In the genomic region with DNA sequence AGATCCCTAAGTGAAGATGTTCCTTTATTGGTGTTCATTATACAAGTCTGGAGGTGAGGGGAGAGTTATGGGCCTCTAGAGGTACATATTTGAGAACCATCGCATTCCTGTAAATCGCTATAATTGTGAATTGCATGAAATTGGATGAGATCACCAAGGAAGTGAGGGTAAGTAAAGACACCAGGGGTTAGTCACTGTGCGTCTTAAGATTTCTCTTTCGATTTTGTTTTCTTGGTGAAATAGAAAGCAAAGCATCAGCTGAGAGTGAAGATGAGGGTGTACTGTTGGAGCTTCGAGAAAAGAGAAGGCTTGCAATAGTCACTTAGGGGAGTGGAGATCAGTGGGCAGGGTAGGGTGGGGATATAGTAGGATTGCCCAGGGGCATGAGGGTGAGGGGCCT, we compare ENCODE assay signal across 11 cellular contexts.
A peak's percentile ranks its signal among the peaks of the same experiment; 100 is the strongest.
DNase-seq lines count a peak whose midpoint lies in the region; ATAC-seq and TF ChIP-seq lines count a peak whose summit lies in the region.
"Had no signal": no experiment of that assay in that cellular context is flagged by ENCODE, and none has a peak within 500 bp of the region (broad histone marks: within the 10 kb centered on the region; RNA-seq: fewer than 3 reads in every experiment).

No MANE protein-coding gene starts in this region.

- POLR2A ChIA-PET in activated naive CD8-positive, alpha-beta T cell treated with anti-CD3 and anti-CD28 coated beads, Interleukin-2, amount 10 ng/mL, durations not matched to agents 7 days and 5 days (lab: Charles Lee), result no interaction called here

- H3K36me3 Mint-ChIP-seq in activated naive CD4-positive, alpha-beta T cell treated with anti-CD3 and anti-CD28 coated beads for 36 hours (ENCODE audit: low read depth), result no peaks in the 10 kb centered on the region
- peaks cover 1% of the 10 kb centered on the region for H3K36me3 Mint-ChIP-seq in activated naive CD8-positive, alpha-beta T cell treated with anti-CD3 and anti-CD28 coated beads, Interleukin-2, amount 10 ng/mL, durations not matched to agents 7 days and 5 days

- no peaks in the 10 kb centered on the region for H3K27me3 Mint-ChIP-seq in activated naive CD4-positive, alpha-beta T cell treated with anti-CD3 and anti-CD28 coated beads for 36 hours (ENCODE audit: low read depth)
- H3K27me3 Mint-ChIP-seq in activated naive CD8-positive, alpha-beta T cell treated with anti-CD3 and anti-CD28 coated beads, Interleukin-2, amount 10 ng/mL, durations not matched to agents 7 days and 5 days, result peaks cover 2% of the 10 kb centered on the region

- no peak for TF ChIP-seq CTCF in lower leg skin (IDR thresholded peaks at IDR 0.05)

- intact Hi-C loops in activated naive CD4-positive, alpha-beta T cell treated with anti-CD3 and anti-CD28 coated beads for 36 hours (cut with micrococcal nuclease), result loop anchor here (1.0 to 5.0 kb wide), 9 partner anchors 50 to 985 kb away; a partner anchor contains a TSS
- intact Hi-C loops in lower leg skin (cut with DNase I; ENCODE audit: low total_unique reads) (loop anchor here (10.0 kb wide), 1 partner anchor 132 kb away; no protein-coding TSS in a partner anchor), posterior cingulate gyrus (cut with DNase I) (loop anchor here (10.0 kb wide), 1 partner anchor 82 kb away; a partner anchor contains a TSS)

- DNase-seq in activated naive CD4-positive, alpha-beta T cell treated with anti-CD3 and anti-CD28 coated beads for 36 hours, result no peak
- no peak for DNase-seq in activated naive CD4-positive, alpha-beta T cell (lab: John Stamatoyannopoulos, UW)
- DNase-seq in activated naive CD8-positive, alpha-beta T cell treated with anti-CD3 and anti-CD28 coated beads, Interleukin-2, amount 10 ng/mL, durations not matched to agents 7 days and 5 days, result no peak
- no peak for DNase-seq in stimulated activated naive CD8-positive, alpha-beta T cell treated with anti-CD3 and anti-CD28 coated beads, Interleukin-15, Interleukin-2, amounts not matched to agents 100 U/mL and 50 U/mL, for 24 hours
- DNase-seq in lower leg skin (ENCODE audit: low spot score in 2 of 2) (no peak), posterior cingulate gyrus (no peak)
- no peak for DNase-seq in stimulated activated CD8-positive, alpha-beta memory T cell treated with anti-CD3 and anti-CD28 coated beads, Interleukin-4, amount 100 ng/mL, for 48 hours
- DNase-seq: NCI-H526, nephron progenitor cell, SK-N-SH had no signal

- H3K4me3 Mint-ChIP-seq in activated naive CD4-positive, alpha-beta T cell treated with anti-CD3 and anti-CD28 coated beads for 36 hours, result no peak overlapping the region
- peak overlapping the region; percentile 13 for H3K4me3 Mint-ChIP-seq in activated naive CD8-positive, alpha-beta T cell treated with anti-CD3 and anti-CD28 coated beads, Interleukin-2, amount 10 ng/mL, durations not matched to agents 7 days and 5 days
- H3K4me3 Mint-ChIP-seq: nephron progenitor cell had no signal

- no peak overlapping the region for H3K4me3 ChIP-seq in lower leg skin (ENCODE audit: low read depth, poor library complexity, severe bottlenecking)

- TF ChIP-seq POLR2A in lower leg skin (IDR thresholded peaks at IDR 0.05), result no peak

- WGBS in lower leg skin, 2 donors, result 88 to 90% methylated on average over 5 of the region's 5 CpGs

- peak; percentile 51 for ATAC-seq in HG03354 (IDR thresholded peaks at IDR 0.05; ENCODE audit: poor library complexity, severe bottlenecking, unreplicated experiment)
- ATAC-seq in activated naive CD8-positive, alpha-beta T cell treated with anti-CD3 and anti-CD28 coated beads, Interleukin-2, amount 10 ng/mL, durations not matched to agents 7 days and 5 days (ENCODE audit: low read depth), result peak; percentile 79
- ATAC-seq in stimulated activated naive CD8-positive, alpha-beta T cell treated with anti-CD3 and anti-CD28 coated beads, Interleukin-15, Interleukin-2, amounts not matched to agents 100 U/mL and 50 U/mL, for 24 hours, result peak; percentile 75

- CTCF ChIA-PET in activated naive CD4-positive, alpha-beta T cell treated with anti-CD3 and anti-CD28 coated beads for 36 hours (lab: Charles Lee), result interaction anchor here (0.6 to 3.0 kb wide), 5 partner anchors 143 to 248 kb away, joined by 3 to 10 read pairs (median 3); no protein-coding TSS in a partner anchor

- peak overlapping the region; percentile 80 for H3K27ac Mint-ChIP-seq in activated naive CD4-positive, alpha-beta T cell treated with anti-CD3 and anti-CD28 coated beads for 36 hours
- H3K27ac Mint-ChIP-seq in activated naive CD8-positive, alpha-beta T cell treated with anti-CD3 and anti-CD28 coated beads, Interleukin-2, amount 10 ng/mL, durations not matched to agents 7 days and 5 days, result peak overlapping the region; percentile 15
- H3K27ac Mint-ChIP-seq: nephron progenitor cell had no signal

- no peaks in the 10 kb centered on the region for H3K9me3 Mint-ChIP-seq in activated naive CD4-positive, alpha-beta T cell treated with anti-CD3 and anti-CD28 coated beads for 36 hours
- H3K9me3 Mint-ChIP-seq in activated naive CD8-positive, alpha-beta T cell treated with anti-CD3 and anti-CD28 coated beads, Interleukin-2, amount 10 ng/mL, durations not matched to agents 7 days and 5 days, result no peaks in the 10 kb centered on the region
- H3K9me3 Mint-ChIP-seq: nephron progenitor cell had no signal

- peaks cover 49% of the 10 kb centered on the region for H3K4me1 Mint-ChIP-seq in activated naive CD4-positive, alpha-beta T cell treated with anti-CD3 and anti-CD28 coated beads for 36 hours (ENCODE audit: low read depth)
- peaks cover 31% of the 10 kb centered on the region for H3K4me1 Mint-ChIP-seq in activated naive CD8-positive, alpha-beta T cell treated with anti-CD3 and anti-CD28 coated beads, Interleukin-2, amount 10 ng/mL, durations not matched to agents 7 days and 5 days
